ENCODE assay signal across 8 cellular contexts in the genomic region with DNA sequence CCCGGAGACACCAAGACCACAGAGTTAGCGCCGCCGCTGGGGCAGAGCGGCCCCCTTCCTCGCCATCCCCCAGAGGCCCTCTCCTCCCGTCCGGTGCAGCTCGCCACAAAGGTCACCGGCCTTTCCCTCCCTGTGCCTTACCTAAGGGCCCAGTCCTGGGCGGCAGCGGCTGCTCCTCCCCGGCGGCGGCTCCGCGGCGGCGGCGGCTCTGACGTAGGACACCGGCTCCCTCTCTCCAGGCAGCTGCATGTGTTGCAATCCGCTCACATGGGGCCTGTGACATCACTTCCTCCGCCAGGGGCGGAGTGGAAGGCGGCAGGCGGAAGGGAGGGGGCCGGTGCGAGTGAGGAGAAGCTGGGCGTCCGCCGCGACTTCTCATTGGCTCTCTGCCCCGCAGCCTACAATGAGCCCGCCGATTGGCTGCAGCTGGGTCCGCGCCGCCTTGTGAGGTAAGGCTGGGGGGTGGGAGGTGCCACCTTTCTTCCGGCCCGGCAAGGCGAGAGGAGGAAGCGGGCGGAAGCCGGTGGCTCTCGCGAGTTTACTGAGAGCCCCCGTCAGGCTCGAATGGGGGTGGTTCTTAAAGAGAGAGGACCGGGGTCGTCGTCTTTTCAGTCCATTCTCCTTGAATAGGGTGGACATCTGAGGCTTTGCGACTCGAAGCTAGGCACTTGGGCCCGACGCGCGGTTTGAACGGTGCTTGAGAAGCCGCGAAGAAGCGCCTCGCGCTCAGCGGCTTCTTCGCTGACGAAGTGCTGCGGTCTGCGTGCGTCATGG. TPM values are rescaled to one million over a fixed set of nuclear protein-coding genes. Genes with fewer than 3 reads are reported as not detected.
DNase-seq lines count a peak whose midpoint lies in the region; ATAC-seq and TF ChIP-seq lines count a peak whose summit lies in the region.

Gene ETF1, minus strand, starts transcription at position 281 of the 774 bp plus-strand sequence. CDS start 318 bp downstream, outside the sequence.

- H2AFZ ChIP-seq in Karpas-422 (ENCODE audit: low read length), result peak within 1 kb of the TSS; percentile 65; the same call in 1 of the 2 replicates

- H3K4me1 ChIP-seq in Karpas-422 (ENCODE audit: low read length) (peaks cover 49% of the 10 kb centered on the region), esophagus muscularis mucosa (peaks cover 67 to 79% (median 77%) of the 10 kb centered on the region in 4 donors)

- peak within 1 kb of the TSS; percentile 99 for H3K9ac ChIP-seq in Karpas-422 (ENCODE audit: low read length)

- peak within 1 kb of the TSS; percentile 91 for H3K4me2 ChIP-seq in Karpas-422 (ENCODE audit: low read depth, low read length, poor library complexity, severe bottlenecking)

- H3K27me3 ChIP-seq in Karpas-422 (ENCODE audit: low read length), result no peaks in the 10 kb centered on the region
- no peaks in the 10 kb centered on the region for H3K27me3 ChIP-seq in esophagus muscularis mucosa

- peak; percentile 82 for DNase-seq in DMS79 treated with DMSO at 0.1 percent for 48 hours (lab: John Stamatoyannopoulos, UW)
- peak; percentile 99 for DNase-seq in Karpas-422
- peak; percentile 99 for DNase-seq in RKO (ENCODE audit: low spot score)
- peak; percentile 100 for DNase-seq in activated T-helper 1 cell treated with Interleukin-2 at 50 U/mL for 16 hours (ENCODE audit: low read depth)
- peak; percentile 100 for DNase-seq in esophagus muscularis mucosa (ENCODE audit: extremely low spot score)
- DNase-seq in myocyte (ENCODE audit: low read depth), result peak; percentile 100
- DNase-seq in stimulated activated CD8-positive, alpha-beta memory T cell treated with anti-CD3 and anti-CD28 coated beads, Interleukin-7, amount 100 ng/mL, for 48 hours (ENCODE audit: extremely low read depth in 1 of 2, low read depth in 1 of 2), result peak; percentile 100

- no peaks in the 10 kb centered on the region for H3K9me2 ChIP-seq in Karpas-422 (replicated peaks; ENCODE audit: insufficient read depth, low read length)

- peak within 1 kb of the TSS; percentile 97 for H3K4me3 ChIP-seq in Karpas-422 (ENCODE audit: low read length)
- H3K4me3 ChIP-seq in esophagus muscularis mucosa, result peak within 1 kb of the TSS; percentile 75 to 100 (median 84)

- H3K27ac ChIP-seq in Karpas-422 (ENCODE audit: low read length) (peak within 1 kb of the TSS; percentile 72), esophagus muscularis mucosa (replicated peaks in 1 of 4) (peak within 1 kb of the TSS; percentile 92 to 100 (median 98))

- WGBS in esophagus muscularis mucosa, result 1% methylated on average over 20 of the region's 70 CpGs

- H4K20me1 ChIP-seq in Karpas-422 (ENCODE audit: insufficient read depth, low read depth, low read length), result peaks cover 39% of the 10 kb centered on the region

- no peak for TF ChIP-seq EP300 in esophagus muscularis mucosa (IDR thresholded peaks at IDR 0.05)

- no peaks in the 10 kb centered on the region for H3K9me3 ChIP-seq in Karpas-422 (ENCODE audit: low read length)
- no peaks in the 10 kb centered on the region for H3K9me3 ChIP-seq in esophagus muscularis mucosa

- no peak for TF ChIP-seq CTCF in esophagus muscularis mucosa (IDR thresholded peaks at IDR 0.05)

- peaks cover 95% of the 10 kb centered on the region for H3K79me2 ChIP-seq in Karpas-422 (ENCODE audit: low read length)

- peak; percentile 100 for TF ChIP-seq POLR2A in esophagus muscularis mucosa (IDR thresholded peaks at IDR 0.05; ENCODE audit: low read depth)

- intact Hi-C loops in esophagus muscularis mucosa (cut with DNase I), result loop anchor here (5.0 kb wide), 1 partner anchor 41 kb away; no protein-coding TSS in a partner anchor

- ATAC-seq in GM21825 (IDR thresholded peaks at IDR 0.05; ENCODE audit: unreplicated experiment), result peak; percentile 90

- H3K36me3 ChIP-seq in Karpas-422 (ENCODE audit: insufficient read depth, low read length) (peaks cover 35% of the 10 kb centered on the region), esophagus muscularis mucosa (no peaks in the 10 kb centered on the region)

RNA-seq across cellular contexts. Expression of gene ETF1, which starts in this region (rescaled TPM):
- 52.1 and 100 TPM in 2 replicates for total RNA-seq in Karpas-422 (2014; rRNA removed; shearing (Covaris generic); ENCODE audit: low replicate concordance)
- total RNA-seq in esophagus muscularis mucosa (100 to 1,000 TPM in 3 of 4 donors, 10 to 100 TPM in 1; 90.5 to 154 (median 111) TPM), myocyte (115 and 121 TPM in 2 replicates)
- 67.3 TPM for polyA plus RNA-seq in myocyte (2012)

Comparison
In these comparisons a context has a peak if more than half of its experiments do, and no peak if none do; other contexts are left out.
1. Peak in every context shown above with its lines: DNase-seq, ATAC-seq, H3K4me3 ChIP-seq and H3K27ac ChIP-seq.